ENCODE assay signal across 21 cellular contexts in genomic region chr2:52145005-52145404, GRCh38.
"Had no signal": no experiment of that assay in that cellular context is flagged by ENCODE, and none has a peak within 500 bp of the region (broad histone marks: within the 10 kb centered on the region; RNA-seq: fewer than 3 reads in every experiment).

No MANE protein-coding gene starts in this region.

- H3K4me1 ChIP-seq: esophagus muscularis mucosa, transverse colon had no signal

- DNase-seq: activated CD4-positive, alpha-beta T cell treated with anti-CD3 and anti-CD28 coated beads, Interleukin-2, amount 10 ng/mL, durations not matched to agents 7 days and 5 days; activated CD8-positive, alpha-beta memory T cell treated with anti-CD3 and anti-CD28 coated beads, Interleukin-2, amount 10 ng/mL, durations not matched to agents 7 days and 5 days; activated CD8-positive, alpha-beta T cell treated with anti-CD3 and anti-CD28 coated beads for 36 hours; activated effector memory CD4-positive, alpha-beta T cell treated with anti-CD3 and anti-CD28 coated beads, Interleukin-2, amount 50 U/mL, for 16 hours; activated naive CD4-positive, alpha-beta T cell treated with anti-CD3 and anti-CD28 coated beads, Interleukin-2, amount 10 ng/mL, durations not matched to agents 7 days and 5 days; activated T-cell treated with anti-CD3 and anti-CD28 coated beads for 4 hours; anterior cingulate cortex; caudate nucleus; effector memory CD4-positive, alpha-beta T cell; foreskin melanocyte; immature natural killer cell; nucleus accumbens; small intestine; stimulated activated CD4-positive, alpha-beta T cell treated with anti-CD3 and anti-CD28 coated beads, Interleukin-15, amount 100 ng/mL, for 24 hours; SW 1271; T-helper 2 cell; transverse colon had no signal

- H3K4me3 ChIP-seq: esophagus muscularis mucosa, transverse colon had no signal

- FAIRE-seq: urothelium cell line had no signal

- H3K27me3 ChIP-seq: esophagus muscularis mucosa, transverse colon had no signal

- H3K9me3 ChIP-seq: esophagus muscularis mucosa, transverse colon had no signal

- H3K36me3 ChIP-seq: esophagus muscularis mucosa, transverse colon had no signal

- ATAC-seq: activated CD8-positive, alpha-beta memory T cell treated with anti-CD3 and anti-CD28 coated beads, Interleukin-2, amount 10 ng/mL, durations not matched to agents 7 days and 5 days; activated CD8-positive, alpha-beta T cell treated with anti-CD3 and anti-CD28 coated beads for 36 hours; sciatic nerve; stimulated activated memory B cell treated with anti-CD40 and anti-IgM and Interleukin-4, amounts not matched to agents 10 μg/mL and 1 μg/mL and 100 μg/mL, for 72 hours had no signal
